Comparison of ENCODE assay signal across 19 cellular contexts in the genomic region with DNA sequence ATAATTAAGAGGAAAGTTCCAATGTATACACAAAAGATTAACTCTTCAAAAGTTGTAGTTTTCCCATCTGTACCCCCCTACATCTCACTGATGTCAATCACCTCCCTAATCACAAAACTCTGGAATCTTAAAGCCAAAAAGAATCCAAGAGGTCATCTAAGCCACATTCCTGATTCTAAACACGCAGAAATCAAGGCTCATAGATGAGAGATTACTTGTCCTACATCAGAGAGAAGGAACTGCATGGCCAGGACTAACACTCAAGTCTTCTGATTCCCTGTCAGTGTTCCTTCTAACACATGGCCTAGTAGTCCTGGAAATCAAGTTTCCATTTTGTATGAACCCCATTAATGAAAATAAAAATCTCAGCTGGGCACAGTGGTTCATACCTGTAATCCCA. TPM values are rescaled to one million over a fixed set of nuclear protein-coding genes. Genes with fewer than 3 reads are reported as not detected.
DNase-seq lines count a peak whose midpoint lies in the region; ATAC-seq and TF ChIP-seq lines count a peak whose summit lies in the region.
"Had no signal": no experiment of that assay in that cellular context is flagged by ENCODE, and none has a peak within 500 bp of the region (broad histone marks: within the 10 kb centered on the region; RNA-seq: fewer than 3 reads in every experiment).

No MANE protein-coding gene starts in this region.

- no peaks in the 10 kb centered on the region for H3K9me3 ChIP-seq in T-helper 17 cell (ENCODE audit: control insufficient read depth, low read length, poor library complexity, severe bottlenecking)

- H3K36me3 Mint-ChIP-seq in natural killer cell (no peaks in the 10 kb centered on the region), T-helper 17 cell (ENCODE audit: low read depth) (peaks cover 11% of the 10 kb centered on the region)
- no peaks in the 10 kb centered on the region for H3K36me3 Mint-ChIP-seq in natural killer cell treated with Interleukin-12 subunit alpha and Interleukin-12 subunit beta and Interleukin-15 and Interleukin-18, amount 100 ng/mL, for 72 hours
- H3K36me3 Mint-ChIP-seq in stimulated activated naive B cell treated with anti-CD40 and anti-IgM and Interleukin-4, amounts not matched to agents 10 μg/mL and 1 μg/mL and 100 μg/mL, for 72 hours = peaks cover 26 to 43% of the 10 kb centered on the region in 2 donors

- H3K4me3 Mint-ChIP-seq in natural killer cell (no peak overlapping the region), T-helper 17 cell (no peak overlapping the region)
- H3K4me3 Mint-ChIP-seq in natural killer cell treated with Interleukin-12 subunit alpha and Interleukin-12 subunit beta and Interleukin-15 and Interleukin-18, amount 100 ng/mL, for 72 hours = no peak overlapping the region
- H3K4me3 Mint-ChIP-seq in stimulated activated naive B cell treated with anti-CD40 and anti-IgM and Interleukin-4, amounts not matched to agents 10 μg/mL and 1 μg/mL and 100 μg/mL, for 72 hours = no peak overlapping the region
- H3K4me3 Mint-ChIP-seq: neural progenitor cell had no signal

- TF ChIP-seq CTCF in natural killer cell (IDR thresholded peaks at IDR 0.05) = no peak

- H3K4me1 Mint-ChIP-seq in natural killer cell = peaks cover 47 to 54% of the 10 kb centered on the region in 2 donors
- peaks cover 48 to 51% of the 10 kb centered on the region in 2 donors for H3K4me1 Mint-ChIP-seq in natural killer cell treated with Interleukin-12 subunit alpha and Interleukin-12 subunit beta and Interleukin-15 and Interleukin-18, amount 100 ng/mL, for 72 hours (ENCODE audit: low read depth in 2 of 2)
- H3K4me1 Mint-ChIP-seq in T-helper 17 cell = peaks cover 44% of the 10 kb centered on the region
- H3K4me1 Mint-ChIP-seq in stimulated activated naive B cell treated with anti-CD40 and anti-IgM and Interleukin-4, amounts not matched to agents 10 μg/mL and 1 μg/mL and 100 μg/mL, for 72 hours = peaks cover 51 to 86% of the 10 kb centered on the region in 2 donors

- intact Hi-C loops in natural killer cell (cut with micrococcal nuclease) = no loop called here

- ATAC-seq in natural killer cell (no peak), T-helper 17 cell (no peak), GM18861 (IDR thresholded peaks at IDR 0.05; ENCODE audit: unreplicated experiment) (no peak), GM19467 (IDR thresholded peaks at IDR 0.05; ENCODE audit: unreplicated experiment) (no peak)
- no peak for ATAC-seq in natural killer cell treated with Interleukin-12 subunit alpha and Interleukin-12 subunit beta and Interleukin-15 and Interleukin-18, amount 100 ng/mL, for 72 hours
- no peak for ATAC-seq in stimulated activated naive B cell treated with anti-CD40 and anti-IgM and Interleukin-4, amounts not matched to agents 10 μg/mL and 1 μg/mL and 100 μg/mL, for 72 hours (replicated peaks)

- no peaks in the 10 kb centered on the region for H3K27me3 Mint-ChIP-seq in natural killer cell (ENCODE audit: low read depth in 2 of 2)
- H3K27me3 Mint-ChIP-seq in natural killer cell treated with Interleukin-12 subunit alpha and Interleukin-12 subunit beta and Interleukin-15 and Interleukin-18, amount 100 ng/mL, for 72 hours = no peaks in the 10 kb centered on the region
- no peaks in the 10 kb centered on the region for H3K27me3 Mint-ChIP-seq in T-helper 17 cell
- H3K27me3 Mint-ChIP-seq in stimulated activated naive B cell treated with anti-CD40 and anti-IgM and Interleukin-4, amounts not matched to agents 10 μg/mL and 1 μg/mL and 100 μg/mL, for 72 hours = no peaks in the 10 kb centered on the region
- H3K27me3 Mint-ChIP-seq: CD4-positive, CD25-positive, alpha-beta regulatory T cell had no signal

- no peaks in the 10 kb centered on the region for H3K9me3 Mint-ChIP-seq in natural killer cell
- H3K9me3 Mint-ChIP-seq in natural killer cell treated with Interleukin-12 subunit alpha and Interleukin-12 subunit beta and Interleukin-15 and Interleukin-18, amount 100 ng/mL, for 72 hours = no peaks in the 10 kb centered on the region
- H3K9me3 Mint-ChIP-seq in stimulated activated naive B cell treated with anti-CD40 and anti-IgM and Interleukin-4, amounts not matched to agents 10 μg/mL and 1 μg/mL and 100 μg/mL, for 72 hours = no peaks in the 10 kb centered on the region
- H3K9me3 Mint-ChIP-seq: CD4-positive, CD25-positive, alpha-beta regulatory T cell; neural progenitor cell had no signal

- H3K27ac Mint-ChIP-seq in natural killer cell = peak overlapping the region; percentile 69 to 97
- H3K27ac Mint-ChIP-seq in natural killer cell treated with Interleukin-12 subunit alpha and Interleukin-12 subunit beta and Interleukin-15 and Interleukin-18, amount 100 ng/mL, for 72 hours = peak overlapping the region in 1 of 2 donors; percentile 92
- peak overlapping the region; percentile 91 for H3K27ac Mint-ChIP-seq in T-helper 17 cell
- H3K27ac Mint-ChIP-seq in stimulated activated naive B cell treated with anti-CD40 and anti-IgM and Interleukin-4, amounts not matched to agents 10 μg/mL and 1 μg/mL and 100 μg/mL, for 72 hours = peak overlapping the region; percentile 63
- H3K27ac Mint-ChIP-seq: neural progenitor cell had no signal

- no peak for DNase-seq in natural killer cell
- DNase-seq in natural killer cell treated with Interleukin-12 subunit alpha and Interleukin-12 subunit beta and Interleukin-15 and Interleukin-18, amount 100 ng/mL, for 72 hours (ENCODE audit: low spot score) = no peak
- no peak for DNase-seq in T-helper 17 cell
- no peak for DNase-seq in epithelial cell of prostate (ENCODE audit: low read depth, low spot score)
- no peak for DNase-seq in stimulated activated naive B cell treated with anti-CD40 and anti-IgM and Interleukin-4, amounts not matched to agents 10 μg/mL and 1 μg/mL and 100 μg/mL, for 72 hours
- no peak for DNase-seq in activated CD8-positive, alpha-beta memory T cell treated with anti-CD3 and anti-CD28 coated beads, Interleukin-2, amount 50 U/mL, for 4 hours
- DNase-seq: activated naive CD4-positive, alpha-beta T cell treated with anti-CD3 and anti-CD28 coated beads, Interleukin-2, amount 50 U/mL, for 16 hours; CD4-positive, CD25-positive, alpha-beta regulatory T cell; DMS79 treated with DMSO at 0.1 percent for 48 hours; foreskin keratinocyte; kidney glomerular epithelial cell; NCI-H1105; NCI-H2081; NCI-H510A; small intestine; stimulated activated CD4-positive, alpha-beta T cell treated with anti-CD3 and anti-CD28 coated beads, Interleukin-4, amount 100 ng/mL, for 24 hours had no signal

- H3K27ac ChIP-seq in epithelial cell of prostate = peak overlapping the region; percentile 99
- H3K27ac ChIP-seq: neural progenitor cell had no signal

RNA-seq across cellular contexts. Expression of a gene that starts 58.7 kb away (rescaled TPM):
- total RNA-seq in natural killer cell (10 to 100 TPM; 51.1 to 73.0 (median 58.8) TPM), T-helper 17 cell (10 to 100 TPM; 46.6 to 52.9 TPM)
- 100 to 1,000 TPM in 1 of 2 donors, 10 to 100 TPM in 1; 83.7 to 115 TPM for total RNA-seq in natural killer cell treated with Interleukin-12 subunit alpha and Interleukin-12 subunit beta and Interleukin-15 and Interleukin-18, amount 100 ng/mL, for 72 hours
